In the genomic region with DNA sequence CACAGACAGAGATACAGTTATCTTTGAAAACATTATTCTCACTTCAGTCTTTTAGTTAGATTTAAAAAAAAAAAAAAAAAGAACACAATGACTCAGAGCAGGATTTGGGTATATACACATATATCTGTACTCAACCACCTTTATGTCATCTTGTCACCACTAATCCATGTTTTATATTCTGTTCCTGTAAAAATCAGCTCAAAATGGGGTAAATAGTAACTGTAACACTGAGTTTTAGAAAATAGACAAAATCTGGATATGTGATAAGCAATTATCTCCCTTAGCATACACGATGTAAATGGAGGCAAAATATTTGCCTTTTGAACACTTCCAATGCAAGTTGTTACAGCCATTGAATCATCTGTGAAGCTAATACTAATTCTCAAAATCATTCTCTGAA, we compare ENCODE assay signal across 39 cellular contexts.
"Had no signal": no experiment of that assay in that cellular context is flagged by ENCODE, and none has a peak within 500 bp of the region (broad histone marks: within the 10 kb centered on the region; RNA-seq: fewer than 3 reads in every experiment).

No MANE protein-coding gene starts in this region.

- ATAC-seq: activated naive CD4-positive, alpha-beta T cell treated with anti-CD3 and anti-CD28 coated beads, Interleukin-2, amount 50 U/mL, for 72 hours; activated naive CD8-positive, alpha-beta T cell treated with anti-CD3 and anti-CD28 coated beads, Interleukin-2, amount 50 U/mL, for 24 hours; activated T-cell treated with anti-CD3 and anti-CD28 coated beads, Interleukin-2, amount 50 U/mL, for 4 hours; activated T-cell treated with anti-CD3 and anti-CD28 coated beads, Interleukin-2, amount 50 U/mL, for 72 hours; activated T-helper 17 cell treated with anti-CD3 and anti-CD28 coated beads, Interleukin-2, amount 50 U/mL, for 72 hours; body of pancreas had no signal

- H3K27me3 ChIP-seq: adrenal gland, ascending aorta, body of pancreas, brain microvascular endothelial cell, breast epithelium, cardiac muscle cell had no signal

- H3K27me3 Mint-ChIP-seq: activated naive CD4-positive, alpha-beta T cell treated with anti-CD3 and anti-CD28 coated beads, Interleukin-2, amount 10 ng/mL, durations not matched to agents 7 days and 5 days; activated naive CD4-positive, alpha-beta T cell treated with anti-CD3 and anti-CD28 coated beads, Interleukin-2, amount 50 U/mL, for 24 hours; activated naive CD8-positive, alpha-beta T cell treated with anti-CD3 and anti-CD28 coated beads for 36 hours; activated naive CD8-positive, alpha-beta T cell treated with anti-CD3 and anti-CD28 coated beads, Interleukin-2, amount 10 ng/mL, durations not matched to agents 7 days and 5 days; activated naive CD8-positive, alpha-beta T cell treated with anti-CD3 and anti-CD28 coated beads, Interleukin-2, amount 50 U/mL, for 24 hours; activated T-helper 17 cell treated with anti-CD3 and anti-CD28 coated beads, Interleukin-2, amount 50 U/mL, for 72 hours; brain; central memory CD8-positive, alpha-beta T cell had no signal

- H3K4me1 ChIP-seq: ascending aorta, breast epithelium had no signal

- H3K9me3 Mint-ChIP-seq: activated naive CD4-positive, alpha-beta T cell treated with anti-CD3 and anti-CD28 coated beads for 36 hours; activated naive CD4-positive, alpha-beta T cell treated with anti-CD3 and anti-CD28 coated beads, Interleukin-2, amount 10 ng/mL, durations not matched to agents 7 days and 5 days; activated naive CD4-positive, alpha-beta T cell treated with anti-CD3 and anti-CD28 coated beads, Interleukin-2, amount 50 U/mL, for 24 hours; activated naive CD4-positive, alpha-beta T cell treated with anti-CD3 and anti-CD28 coated beads, Interleukin-2, amount 50 U/mL, for 72 hours; activated naive CD8-positive, alpha-beta T cell treated with anti-CD3 and anti-CD28 coated beads for 36 hours; activated naive CD8-positive, alpha-beta T cell treated with anti-CD3 and anti-CD28 coated beads, Interleukin-2, amount 10 ng/mL, durations not matched to agents 7 days and 5 days; activated naive CD8-positive, alpha-beta T cell treated with anti-CD3 and anti-CD28 coated beads, Interleukin-2, amount 50 U/mL, for 24 hours; activated T-cell treated with anti-CD3 and anti-CD28 coated beads, Interleukin-2, amount 50 U/mL, for 4 hours; activated T-cell treated with anti-CD3 and anti-CD28 coated beads, Interleukin-2, amount 50 U/mL, for 72 hours; activated T-helper 1 cell treated with anti-CD3 and anti-CD28 coated beads, Interleukin-12 subunit alpha, Interleukin-12 subunit beta, Interleukin-2, Interleukin-4 antibody, amounts not matched to agents 30 ng/mL and 10 ng/mL and 1 ng/mL, durations not matched to agents 14 hours and 24 hours and 36 hours; activated T-helper 17 cell treated with anti-CD3 and anti-CD28 coated beads, Interleukin-2, amount 50 U/mL, for 72 hours; activated T-helper 2 cell treated with anti-CD3 and anti-CD28 coated beads, Interferon-gamma antibody, Interleukin-2, Interleukin-4, amounts not matched to agents 10 μg/mL and 5 μg/mL and 100 μg/mL, durations not matched to agents 14 hours and 24 hours and 36 hours had no signal

- H3K4me3 ChIP-seq: adrenal gland, ascending aorta, body of pancreas, breast epithelium, cardiac muscle cell had no signal

- H3K36me3 ChIP-seq: adrenal gland, ascending aorta, brain microvascular endothelial cell, breast epithelium, cardiac muscle cell had no signal

- H3K4me1 Mint-ChIP-seq: activated naive CD4-positive, alpha-beta T cell treated with anti-CD3 and anti-CD28 coated beads, Interleukin-2, amount 10 ng/mL, durations not matched to agents 7 days and 5 days; activated naive CD4-positive, alpha-beta T cell treated with anti-CD3 and anti-CD28 coated beads, Interleukin-2, amount 50 U/mL, for 24 hours; activated naive CD8-positive, alpha-beta T cell treated with anti-CD3 and anti-CD28 coated beads for 36 hours; activated naive CD8-positive, alpha-beta T cell treated with anti-CD3 and anti-CD28 coated beads, Interleukin-2, amount 10 ng/mL, durations not matched to agents 7 days and 5 days; activated naive CD8-positive, alpha-beta T cell treated with anti-CD3 and anti-CD28 coated beads, Interleukin-2, amount 50 U/mL, for 24 hours; activated T-helper 17 cell treated with anti-CD3 and anti-CD28 coated beads, Interleukin-2, amount 50 U/mL, for 72 hours; brain; central memory CD8-positive, alpha-beta T cell had no signal

- H3K27ac Mint-ChIP-seq: activated naive CD4-positive, alpha-beta T cell treated with anti-CD3 and anti-CD28 coated beads for 36 hours; activated naive CD4-positive, alpha-beta T cell treated with anti-CD3 and anti-CD28 coated beads, Interleukin-2, amount 10 ng/mL, durations not matched to agents 7 days and 5 days; activated naive CD4-positive, alpha-beta T cell treated with anti-CD3 and anti-CD28 coated beads, Interleukin-2, amount 50 U/mL, for 24 hours; activated naive CD4-positive, alpha-beta T cell treated with anti-CD3 and anti-CD28 coated beads, Interleukin-2, amount 50 U/mL, for 72 hours; activated naive CD8-positive, alpha-beta T cell; activated naive CD8-positive, alpha-beta T cell treated with anti-CD3 and anti-CD28 coated beads for 36 hours; activated naive CD8-positive, alpha-beta T cell treated with anti-CD3 and anti-CD28 coated beads, Interleukin-2, amount 10 ng/mL, durations not matched to agents 7 days and 5 days; activated naive CD8-positive, alpha-beta T cell treated with anti-CD3 and anti-CD28 coated beads, Interleukin-2, amount 50 U/mL, for 24 hours; activated T-cell treated with anti-CD3 and anti-CD28 coated beads, Interleukin-2, amount 50 U/mL, for 72 hours; activated T-helper 1 cell treated with anti-CD3 and anti-CD28 coated beads, Interleukin-12 subunit alpha, Interleukin-12 subunit beta, Interleukin-2, Interleukin-4 antibody, amounts not matched to agents 30 ng/mL and 10 ng/mL and 1 ng/mL, durations not matched to agents 14 hours and 24 hours and 36 hours; activated T-helper 17 cell treated with anti-CD3 and anti-CD28 coated beads, Interleukin-2, amount 50 U/mL, for 72 hours; activated T-helper 2 cell treated with anti-CD3 and anti-CD28 coated beads, Interferon-gamma antibody, Interleukin-2, Interleukin-4, amounts not matched to agents 10 μg/mL and 5 μg/mL and 100 μg/mL, durations not matched to agents 14 hours and 24 hours and 36 hours; brain had no signal

- H3K9me3 ChIP-seq: adrenal gland, ascending aorta, body of pancreas, breast epithelium had no signal

- H3K36me3 Mint-ChIP-seq: activated naive CD4-positive, alpha-beta T cell treated with anti-CD3 and anti-CD28 coated beads, Interleukin-2, amount 10 ng/mL, durations not matched to agents 7 days and 5 days; activated naive CD4-positive, alpha-beta T cell treated with anti-CD3 and anti-CD28 coated beads, Interleukin-2, amount 50 U/mL, for 24 hours; activated naive CD4-positive, alpha-beta T cell treated with anti-CD3 and anti-CD28 coated beads, Interleukin-2, amount 50 U/mL, for 72 hours; activated naive CD8-positive, alpha-beta T cell; activated naive CD8-positive, alpha-beta T cell treated with anti-CD3 and anti-CD28 coated beads for 36 hours; activated naive CD8-positive, alpha-beta T cell treated with anti-CD3 and anti-CD28 coated beads, Interleukin-2, amount 10 ng/mL, durations not matched to agents 7 days and 5 days; brain had no signal

- H3K4me3 Mint-ChIP-seq: activated naive CD4-positive, alpha-beta T cell treated with anti-CD3 and anti-CD28 coated beads for 36 hours; activated naive CD4-positive, alpha-beta T cell treated with anti-CD3 and anti-CD28 coated beads, Interleukin-2, amount 10 ng/mL, durations not matched to agents 7 days and 5 days; activated naive CD4-positive, alpha-beta T cell treated with anti-CD3 and anti-CD28 coated beads, Interleukin-2, amount 50 U/mL, for 24 hours; activated naive CD8-positive, alpha-beta T cell; activated naive CD8-positive, alpha-beta T cell treated with anti-CD3 and anti-CD28 coated beads for 36 hours; activated naive CD8-positive, alpha-beta T cell treated with anti-CD3 and anti-CD28 coated beads, Interleukin-2, amount 10 ng/mL, durations not matched to agents 7 days and 5 days; activated naive CD8-positive, alpha-beta T cell treated with anti-CD3 and anti-CD28 coated beads, Interleukin-2, amount 50 U/mL, for 24 hours; activated T-cell treated with anti-CD3 and anti-CD28 coated beads, Interleukin-2, amount 50 U/mL, for 4 hours; activated T-cell treated with anti-CD3 and anti-CD28 coated beads, Interleukin-2, amount 50 U/mL, for 72 hours; activated T-helper 1 cell treated with anti-CD3 and anti-CD28 coated beads, Interleukin-12 subunit alpha, Interleukin-12 subunit beta, Interleukin-2, Interleukin-4 antibody, amounts not matched to agents 30 ng/mL and 10 ng/mL and 1 ng/mL, durations not matched to agents 14 hours and 24 hours and 36 hours; activated T-helper 17 cell treated with anti-CD3 and anti-CD28 coated beads, Interleukin-2, amount 50 U/mL, for 72 hours; brain; central memory CD8-positive, alpha-beta T cell had no signal

- FAIRE-seq: astrocyte, bronchial epithelial cell, colon had no signal

- H3K27ac ChIP-seq: adrenal gland, ascending aorta, body of pancreas, brain microvascular endothelial cell, breast epithelium, cardiac muscle cell had no signal

- DNase-seq: activated effector memory CD4-positive, alpha-beta T cell treated with anti-CD3 and anti-CD28 coated beads, Interleukin-2, amount 50 U/mL, for 16 hours; activated effector memory CD4-positive, alpha-beta T cell treated with Interleukin-2 at 50 U/mL for 16 hours; activated gamma-delta T cell; activated gamma-delta T cell treated with Interleukin-2 at 50 U/mL for 16 hours; activated naive CD4-positive, alpha-beta T cell; activated naive CD4-positive, alpha-beta T cell treated with anti-CD3 and anti-CD28 coated beads for 36 hours; activated naive CD4-positive, alpha-beta T cell treated with anti-CD3 and anti-CD28 coated beads, Interleukin-2, amount 10 ng/mL, durations not matched to agents 7 days and 5 days; activated naive CD4-positive, alpha-beta T cell treated with anti-CD3 and anti-CD28 coated beads, Interleukin-2, amount 50 U/mL, for 16 hours; activated naive CD4-positive, alpha-beta T cell treated with Interleukin-2 at 50 U/mL for 16 hours; activated naive CD8-positive, alpha-beta T cell treated with anti-CD3 and anti-CD28 coated beads for 36 hours; activated naive CD8-positive, alpha-beta T cell treated with anti-CD3 and anti-CD28 coated beads, Interleukin-2, amount 10 ng/mL, durations not matched to agents 7 days and 5 days; activated naive CD8-positive, alpha-beta T cell treated with anti-CD3 and anti-CD28 coated beads, Interleukin-2, amount 50 U/mL, for 24 hours; activated T-cell treated with anti-CD3 and anti-CD28 coated beads, Interleukin-2, amount 50 U/mL, for 4 hours; activated T-cell treated with anti-CD3 and anti-CD28 coated beads, Interleukin-2, amount 50 U/mL, for 48 hours; activated T-cell treated with anti-CD3 and anti-CD28 coated beads, Interleukin-2, amount 50 U/mL, for 72 hours; adrenal gland; amniotic stem cell; amygdala; anterior cingulate cortex; aorta; body of pancreas; brain microvascular endothelial cell; caudate nucleus; central memory CD4-positive, alpha-beta T cell; cerebellar nuclear complex had no signal
